In the genomic region with DNA sequence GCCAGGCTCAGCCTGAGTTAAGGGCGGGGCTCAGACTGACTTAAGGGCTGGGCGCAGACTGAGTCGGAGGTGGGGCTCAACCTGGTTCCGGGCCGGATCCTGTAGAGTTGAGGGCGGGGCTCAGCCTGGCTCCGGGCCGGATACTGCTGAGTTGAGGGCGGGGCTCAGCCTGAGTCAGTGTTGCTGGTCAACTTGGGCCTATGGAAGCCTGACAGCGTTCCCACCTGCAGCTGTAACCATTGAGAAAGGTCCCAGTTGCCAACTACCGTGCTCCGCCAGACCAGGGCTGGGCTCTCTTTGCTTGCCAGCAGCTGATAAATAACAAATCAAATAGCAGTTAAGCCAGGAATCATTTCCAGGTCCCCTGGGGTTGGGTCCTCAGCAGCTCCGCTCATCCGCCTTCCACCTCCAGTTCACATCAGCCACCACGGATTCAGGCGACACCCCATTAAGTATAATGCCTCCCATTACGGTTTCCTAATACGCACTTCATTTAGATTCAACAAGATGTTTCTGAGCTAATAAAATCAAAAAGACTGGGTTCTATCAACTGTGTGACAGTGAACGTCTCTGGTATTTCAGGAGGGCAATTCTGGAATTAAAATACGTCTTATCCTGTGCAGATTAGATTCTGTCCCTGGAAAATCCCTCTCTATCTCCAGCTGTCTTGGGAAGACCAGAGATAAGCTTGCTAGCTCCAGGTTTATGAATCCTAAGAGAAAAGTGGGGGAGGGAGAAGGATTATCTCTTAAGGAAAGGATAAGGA, we compare ENCODE assay signal across 9 cellular contexts. TPM values are rescaled to one million over a fixed set of nuclear protein-coding genes. Genes with fewer than 3 reads are reported as not detected.
DNase-seq lines count a peak whose midpoint lies in the region; ATAC-seq and TF ChIP-seq lines count a peak whose summit lies in the region.
"Had no signal": no experiment of that assay in that cellular context is flagged by ENCODE, and none has a peak within 500 bp of the region (broad histone marks: within the 10 kb centered on the region; RNA-seq: fewer than 3 reads in every experiment).

No MANE protein-coding gene starts in this region.

- CTCF ChIA-PET in activated CD4-positive, alpha-beta T cell treated with anti-CD3 and anti-CD28 coated beads for 36 hours (lab: Charles Lee), result interaction anchor here (0.6 to 0.9 kb wide), 2 partner anchors 17 to 62 kb away, joined by 4 read pairs; no protein-coding TSS in a partner anchor

- no peak overlapping the region for H2AFZ ChIP-seq in hepatocyte

- no peaks in the 10 kb centered on the region for H3K36me3 Mint-ChIP-seq in activated CD4-positive, alpha-beta T cell treated with anti-CD3 and anti-CD28 coated beads for 36 hours (ENCODE audit: low read depth)
- H3K36me3 Mint-ChIP-seq in naive thymus-derived CD8-positive, alpha-beta T cell, result no peaks in the 10 kb centered on the region
- H3K36me3 Mint-ChIP-seq: T-cell had no signal

- no peak for TF ChIP-seq EP300 in suprapubic skin (IDR thresholded peaks at IDR 0.05)

- H3K27me3 ChIP-seq in hepatocyte (no peaks in the 10 kb centered on the region), suprapubic skin (peaks cover 2% of the 10 kb centered on the region)

- H3K4me3 Mint-ChIP-seq in activated CD4-positive, alpha-beta T cell treated with anti-CD3 and anti-CD28 coated beads for 36 hours, result no peak overlapping the region
- no peak overlapping the region for H3K4me3 Mint-ChIP-seq in naive thymus-derived CD8-positive, alpha-beta T cell
- H3K4me3 Mint-ChIP-seq: T-cell had no signal

- H3K27ac Mint-ChIP-seq in activated CD4-positive, alpha-beta T cell treated with anti-CD3 and anti-CD28 coated beads for 36 hours, result no peak overlapping the region
- H3K27ac Mint-ChIP-seq in naive thymus-derived CD8-positive, alpha-beta T cell, result no peak overlapping the region
- H3K27ac Mint-ChIP-seq: T-cell had no signal

- peaks cover 7% of the 10 kb centered on the region for H3K27me3 Mint-ChIP-seq in activated CD4-positive, alpha-beta T cell treated with anti-CD3 and anti-CD28 coated beads for 36 hours
- H3K27me3 Mint-ChIP-seq in naive thymus-derived CD8-positive, alpha-beta T cell, result peaks cover 1 to 32% (median 6%) of the 10 kb centered on the region in 5 donors

- POLR2A ChIA-PET in activated CD4-positive, alpha-beta T cell treated with anti-CD3 and anti-CD28 coated beads for 36 hours (lab: Charles Lee), result no interaction called here
- POLR2A ChIA-PET in naive thymus-derived CD8-positive, alpha-beta T cell (lab: Charles Lee), result no interaction called here

- no peak for ATAC-seq in activated CD4-positive, alpha-beta T cell treated with anti-CD3 and anti-CD28 coated beads for 36 hours
- ATAC-seq in HG02759 (IDR thresholded peaks at IDR 0.05; ENCODE audit: unreplicated experiment) (no peak), GM18858 (IDR thresholded peaks at IDR 0.05; ENCODE audit: unreplicated experiment) (no peak)
- ATAC-seq in naive thymus-derived CD8-positive, alpha-beta T cell, result no peak

- H3K36me3 ChIP-seq in hepatocyte (replicated peaks; ENCODE audit: insufficient read depth, low read depth) (no peaks in the 10 kb centered on the region), suprapubic skin (no peaks in the 10 kb centered on the region)

- no peaks in the 10 kb centered on the region for H4K20me1 ChIP-seq in hepatocyte (ENCODE audit: insufficient read depth, poor library complexity, severe bottlenecking)

- 38% methylated on average over 16 of the region's 20 CpGs for WGBS in hepatocyte (ENCODE audit: low lambda C conversion rate, missing lambda C conversion rate)
- WGBS in suprapubic skin, result 50% methylated on average over 15 of the region's 20 CpGs

- TF ChIP-seq CTCF in hepatocyte (IDR thresholded peaks at IDR 0.05; ENCODE audit: poor library complexity), result no peak
- TF ChIP-seq CTCF in suprapubic skin (IDR thresholded peaks at IDR 0.05), result no peak

- peaks cover 3% of the 10 kb centered on the region for H3K4me1 ChIP-seq in hepatocyte (ENCODE audit: insufficient read depth)
- peaks cover 34% of the 10 kb centered on the region for H3K4me1 ChIP-seq in suprapubic skin

- H3K4me1 Mint-ChIP-seq in activated CD4-positive, alpha-beta T cell treated with anti-CD3 and anti-CD28 coated beads for 36 hours, result no peaks in the 10 kb centered on the region
- H3K4me1 Mint-ChIP-seq in naive thymus-derived CD8-positive, alpha-beta T cell, result no peaks in the 10 kb centered on the region
- H3K4me1 Mint-ChIP-seq: T-cell had no signal

- DNase-seq in activated CD4-positive, alpha-beta T cell treated with anti-CD3 and anti-CD28 coated beads for 36 hours, result peak; percentile 18
- DNase-seq in activated CD4-positive, alpha-beta T cell treated with anti-CD3 and anti-CD28 coated beads for 1 hour, result no peak
- peak; percentile 73 for DNase-seq in SW480 (ENCODE audit: low spot score)
- peak; percentile 71 for DNase-seq in hepatocyte (ENCODE audit: low spot score)
- no peak for DNase-seq in suprapubic skin (ENCODE audit: low spot score in 2 of 2)
- DNase-seq in naive thymus-derived CD8-positive, alpha-beta T cell, result no peak
- DNase-seq: T-cell had no signal

- intact Hi-C loops in activated CD4-positive, alpha-beta T cell treated with anti-CD3 and anti-CD28 coated beads for 36 hours (cut with DNase I, micrococcal nuclease), result no loop called here

- H3K9me2 ChIP-seq in hepatocyte (replicated peaks; ENCODE audit: insufficient read depth), result no peaks in the 10 kb centered on the region

- TF ChIP-seq POLR2A in suprapubic skin (IDR thresholded peaks at IDR 0.05), result no peak

- H3K79me2 ChIP-seq in hepatocyte, result no peaks in the 10 kb centered on the region

- H3K27ac ChIP-seq in hepatocyte (no peak overlapping the region), suprapubic skin (peak overlapping the region; percentile 59)

- H3K4me3 ChIP-seq in hepatocyte, result no peak overlapping the region
- H3K4me3 ChIP-seq in suprapubic skin, result no peak overlapping the region

- H3K4me2 ChIP-seq in hepatocyte, result peak overlapping the region; percentile 43

- H3K9me3 Mint-ChIP-seq in activated CD4-positive, alpha-beta T cell treated with anti-CD3 and anti-CD28 coated beads for 36 hours (ENCODE audit: low read depth), result no peaks in the 10 kb centered on the region
- no peaks in the 10 kb centered on the region for H3K9me3 Mint-ChIP-seq in naive thymus-derived CD8-positive, alpha-beta T cell
- H3K9me3 Mint-ChIP-seq: T-cell had no signal

- no peaks in the 10 kb centered on the region for H3K9me3 ChIP-seq in hepatocyte (ENCODE audit: low read depth)
- H3K9me3 ChIP-seq in suprapubic skin, result peaks cover 2% of the 10 kb centered on the region

RNA-seq across cellular contexts. Expression of a gene that starts 7.3 kb away (rescaled TPM):
- total RNA-seq in activated CD4-positive, alpha-beta T cell treated with anti-CD3 and anti-CD28 coated beads for 36 hours, result not detected
- total RNA-seq in hepatocyte (0.73 and 1.0 TPM in 2 replicates), suprapubic skin (1 to 10 TPM in 2 of 4 donors, under 1 TPM in 2; 0.65 to 5.8 (median 3.0) TPM)
- 2.4 and 3.6 TPM in 2 replicates for polyA plus RNA-seq in hepatocyte
- total RNA-seq in naive thymus-derived CD8-positive, alpha-beta T cell, result not detected
- not detected for polyA plus RNA-seq in naive thymus-derived CD8-positive, alpha-beta T cell

Comparison
In these comparisons a context has a peak if more than half of its experiments do, and no peak if none do; other contexts are left out.
1. DNase-seq: peak in activated CD4-positive, alpha-beta T cell treated with anti-CD3 and anti-CD28 coated beads for 36 hours (single experiment), SW480 (single experiment) and hepatocyte (single experiment); none in activated CD4-positive, alpha-beta T cell treated with anti-CD3 and anti-CD28 coated beads for 1 hour (single experiment), suprapubic skin (0 of 2) and naive thymus-derived CD8-positive, alpha-beta T cell (0 of 10).